Comparison of ENCODE assay signal across 34 cellular contexts in the genomic region with DNA sequence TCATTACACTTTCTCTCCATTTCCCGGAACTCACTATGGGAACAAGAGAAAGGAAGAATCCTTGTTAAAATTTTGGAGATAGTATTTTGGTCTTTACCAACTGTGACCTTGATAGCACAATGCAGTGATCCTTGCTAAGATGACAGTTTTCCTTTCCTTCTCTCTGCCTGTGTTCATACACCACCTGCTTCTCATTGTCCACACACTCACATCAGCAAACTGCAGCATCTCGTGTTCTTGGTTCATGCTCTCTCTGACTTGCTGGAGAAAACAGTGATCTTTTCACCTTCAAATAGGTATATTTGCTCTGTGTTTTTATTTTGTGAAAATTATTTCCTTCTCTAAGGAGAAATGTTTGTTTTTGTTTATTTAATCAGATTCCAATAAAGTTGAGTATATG.
"Had no signal": no experiment of that assay in that cellular context is flagged by ENCODE, and none has a peak within 500 bp of the region (broad histone marks: within the 10 kb centered on the region; RNA-seq: fewer than 3 reads in every experiment).

No MANE protein-coding gene starts in this region.

- H3K4me1 Mint-ChIP-seq: activated CD4-positive, alpha-beta memory T cell treated with anti-CD3 and anti-CD28 coated beads, Interleukin-2, amount 10 ng/mL, durations not matched to agents 7 days and 5 days; activated CD8-positive, alpha-beta memory T cell treated with anti-CD3 and anti-CD28 coated beads, Interleukin-2, amount 10 ng/mL, durations not matched to agents 7 days and 5 days; activated naive CD4-positive, alpha-beta T cell treated with anti-CD3 and anti-CD28 coated beads, Interleukin-2, amount 10 ng/mL, durations not matched to agents 7 days and 5 days had no signal

- ATAC-seq: activated CD8-positive, alpha-beta memory T cell treated with anti-CD3 and anti-CD28 coated beads, Interleukin-2, amount 10 ng/mL, durations not matched to agents 7 days and 5 days; activated naive CD8-positive, alpha-beta T cell treated with anti-CD3 and anti-CD28 coated beads, Interleukin-2, amount 50 U/mL, for 24 hours had no signal

- H3K27ac Mint-ChIP-seq: activated B cell treated with CpG ODN at 0.5 μM for 24 hours; activated CD4-positive, alpha-beta memory T cell treated with anti-CD3 and anti-CD28 coated beads, Interleukin-2, amount 10 ng/mL, durations not matched to agents 7 days and 5 days; activated CD8-positive, alpha-beta memory T cell treated with anti-CD3 and anti-CD28 coated beads, Interleukin-2, amount 10 ng/mL, durations not matched to agents 7 days and 5 days; activated naive CD4-positive, alpha-beta T cell treated with anti-CD3 and anti-CD28 coated beads, Interleukin-2, amount 10 ng/mL, durations not matched to agents 7 days and 5 days; activated naive CD8-positive, alpha-beta T cell; activated naive CD8-positive, alpha-beta T cell treated with anti-CD3 and anti-CD28 coated beads, Interleukin-2, amount 50 U/mL, for 24 hours had no signal

- H3K36me3 Mint-ChIP-seq: activated CD8-positive, alpha-beta memory T cell treated with anti-CD3 and anti-CD28 coated beads, Interleukin-2, amount 10 ng/mL, durations not matched to agents 7 days and 5 days; activated naive CD4-positive, alpha-beta T cell treated with anti-CD3 and anti-CD28 coated beads, Interleukin-2, amount 10 ng/mL, durations not matched to agents 7 days and 5 days; activated naive CD8-positive, alpha-beta T cell; brain had no signal

- H3K9me3 Mint-ChIP-seq: activated CD4-positive, alpha-beta memory T cell treated with anti-CD3 and anti-CD28 coated beads, Interleukin-2, amount 10 ng/mL, durations not matched to agents 7 days and 5 days; activated naive CD4-positive, alpha-beta T cell treated with anti-CD3 and anti-CD28 coated beads, Interleukin-2, amount 10 ng/mL, durations not matched to agents 7 days and 5 days had no signal

- H3K4me3 Mint-ChIP-seq: activated B cell treated with CpG ODN at 0.5 μM for 24 hours; activated CD4-positive, alpha-beta memory T cell treated with anti-CD3 and anti-CD28 coated beads, Interleukin-2, amount 10 ng/mL, durations not matched to agents 7 days and 5 days; activated CD8-positive, alpha-beta memory T cell treated with anti-CD3 and anti-CD28 coated beads, Interleukin-2, amount 10 ng/mL, durations not matched to agents 7 days and 5 days; activated naive CD4-positive, alpha-beta T cell treated with anti-CD3 and anti-CD28 coated beads, Interleukin-2, amount 10 ng/mL, durations not matched to agents 7 days and 5 days; activated naive CD8-positive, alpha-beta T cell; activated naive CD8-positive, alpha-beta T cell treated with anti-CD3 and anti-CD28 coated beads, Interleukin-2, amount 50 U/mL, for 24 hours; brain had no signal

- DNase-seq: activated B cell treated with CpG ODN at 0.5 μM for 24 hours; activated CD4-positive, alpha-beta memory T cell treated with anti-CD3 and anti-CD28 coated beads, Interleukin-2, amount 10 ng/mL, durations not matched to agents 7 days and 5 days; activated CD4-positive, alpha-beta T cell treated with anti-CD3 and anti-CD28 coated beads for 4 hours; activated CD4-positive, CD25-positive, alpha-beta regulatory T cell treated with anti-CD3 and anti-CD28 coated beads, Interleukin-2, amount 50 U/mL, for 72 hours; activated CD8-positive, alpha-beta memory T cell treated with anti-CD3 and anti-CD28 coated beads for 24 hours; activated CD8-positive, alpha-beta memory T cell treated with anti-CD3 and anti-CD28 coated beads, Interleukin-2, amount 10 ng/mL, durations not matched to agents 7 days and 5 days; activated CD8-positive, alpha-beta memory T cell treated with anti-CD3 and anti-CD28 coated beads, Interleukin-2, amount 50 U/mL, for 48 hours; activated effector memory CD4-positive, alpha-beta T cell treated with Interleukin-2 at 50 U/mL for 16 hours; activated naive CD4-positive, alpha-beta T cell treated with anti-CD3 and anti-CD28 coated beads, Interleukin-2, amount 10 ng/mL, durations not matched to agents 7 days and 5 days; activated naive CD8-positive, alpha-beta T cell treated with anti-CD3 and anti-CD28 coated beads, Interleukin-2, amount 50 U/mL, for 24 hours; activated T-cell treated with anti-CD3 and anti-CD28 coated beads, Interleukin-2, amount 50 U/mL, for 48 hours; anterior cingulate cortex; caudate nucleus; cerebellar nuclear complex; KBM-7; MM.1S; MV-4-11; NCI-H1092 treated with DMSO at 0.1 percent for 48 hours; NCI-H1417; NCI-H146; NCI-H187; NCI-H2029 treated with DMSO at 0.1 percent for 48 hours; NCI-H2227 treated with DMSO at 0.1 percent for 48 hours; NCI-H446; NCI-H510A treated with DMSO at 0.1 percent for 48 hours; NK-92 treated with Interleukin-12 subunit alpha and Interleukin-12 subunit beta, amount 100 ng/mL, for 24 hours; OCI-M1; Right ventricle myocardium superior; SW 1271; T-helper 1 cell; T-helper 2 cell; T-helper 9 cell had no signal

- H3K27me3 Mint-ChIP-seq: activated B cell treated with CpG ODN at 0.5 μM for 24 hours; activated CD8-positive, alpha-beta memory T cell treated with anti-CD3 and anti-CD28 coated beads, Interleukin-2, amount 10 ng/mL, durations not matched to agents 7 days and 5 days; activated naive CD8-positive, alpha-beta T cell had no signal
